Comparison of ENCODE assay signal across 8 cellular contexts in the genomic region with DNA sequence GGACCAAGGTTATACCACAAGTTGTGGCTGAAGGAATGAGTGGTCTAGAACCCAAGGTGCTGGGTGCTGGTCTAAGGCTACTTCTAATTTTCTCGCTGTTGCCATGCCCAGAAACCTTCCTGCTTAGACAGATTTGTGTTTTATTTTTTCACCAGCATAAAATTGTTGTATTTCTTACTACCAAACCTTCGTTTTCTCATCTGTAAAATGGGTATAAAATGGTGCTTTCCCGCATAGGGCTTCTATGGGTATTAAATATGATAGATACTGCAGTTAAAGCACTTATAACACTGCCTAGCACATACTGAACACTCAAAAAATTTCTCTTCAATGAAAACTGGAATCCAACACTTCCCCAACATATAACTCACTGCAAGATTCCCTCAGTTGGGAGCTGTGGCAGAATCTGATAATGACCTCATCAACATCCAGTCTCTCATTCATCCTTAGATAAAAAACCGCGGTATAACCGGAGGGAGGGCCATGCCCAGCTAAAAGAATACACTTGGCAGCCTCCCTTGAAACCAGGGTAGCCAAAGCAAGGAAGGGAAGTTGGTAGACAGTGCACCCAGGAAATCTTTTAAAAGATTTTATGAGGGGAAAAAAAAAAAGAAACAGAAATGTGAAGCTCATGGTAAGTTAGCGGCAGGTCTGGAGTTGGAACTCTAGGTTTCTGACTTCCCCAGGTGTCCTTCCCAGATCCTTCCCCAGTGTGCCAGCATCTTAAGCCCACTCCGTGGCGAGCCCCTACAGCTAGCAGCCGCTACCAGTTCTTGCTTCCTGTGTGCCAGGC. TPM values are rescaled to one million over a fixed set of nuclear protein-coding genes. Genes with fewer than 3 reads are reported as not detected.
DNase-seq lines count a peak whose midpoint lies in the region; TF ChIP-seq lines count a peak whose summit lies in the region.

No MANE protein-coding gene starts in this region.

- H3K36me3 ChIP-seq in WERI-Rb-1 (peaks cover 4% of the 10 kb centered on the region), smooth muscle cell (ENCODE audit: low read depth) (no peaks in the 10 kb centered on the region)

- H3K9me3 Mint-ChIP-seq in activated CD4-positive, alpha-beta T cell treated with anti-CD3 and anti-CD28 coated beads, Interleukin-2, amount 10 ng/mL, durations not matched to agents 24 days and 14 days, result no peaks in the 10 kb centered on the region

- peak overlapping the region; percentile 92 for H3K4me2 ChIP-seq in smooth muscle cell

- H3K27me3 ChIP-seq in WERI-Rb-1 (ENCODE audit: insufficient read depth, low read depth, severe bottlenecking) (no peaks in the 10 kb centered on the region), smooth muscle cell (ENCODE audit: low read depth) (no peaks in the 10 kb centered on the region)

- 90% methylated on average over 10 of the region's 10 CpGs for WGBS in smooth muscle cell (ENCODE audit: low lambda C conversion rate)

- H3F3A ChIP-seq in smooth muscle cell (ENCODE audit: low read depth), result no peaks in the 10 kb centered on the region

- H3K36me3 Mint-ChIP-seq in activated CD4-positive, alpha-beta T cell treated with anti-CD3 and anti-CD28 coated beads, Interleukin-2, amount 10 ng/mL, durations not matched to agents 24 days and 14 days (ENCODE audit: low read depth), result peaks cover 28% of the 10 kb centered on the region

- H3K79me2 ChIP-seq in smooth muscle cell (ENCODE audit: low read depth), result no peaks in the 10 kb centered on the region

- no peak overlapping the region for H3K9ac ChIP-seq in smooth muscle cell (ENCODE audit: low read depth)

- peak overlapping the region; percentile 82 for H2AFZ ChIP-seq in smooth muscle cell (ENCODE audit: low read depth)

- TF ChIP-seq CTCF in WERI-Rb-1 (IDR thresholded peaks at IDR 0.05; ENCODE audit: low read depth, low read length) (no peak), foreskin fibroblast (IDR thresholded peaks at IDR 0.05; ENCODE audit: low read depth, low read length) (no peak), smooth muscle cell (IDR thresholded peaks at IDR 0.05; ENCODE audit: borderline replicate concordance, insufficient read depth, poor library complexity, severe bottlenecking) (no peak)

- peak overlapping the region; percentile 99 for H3K27ac Mint-ChIP-seq in activated CD4-positive, alpha-beta T cell treated with anti-CD3 and anti-CD28 coated beads, Interleukin-2, amount 10 ng/mL, durations not matched to agents 24 days and 14 days

- H3K4me1 ChIP-seq in smooth muscle cell (ENCODE audit: low read depth), result peaks cover 23% of the 10 kb centered on the region

- H3K27ac ChIP-seq in WERI-Rb-1 (no peak overlapping the region), smooth muscle cell (ENCODE audit: low read depth) (no peak overlapping the region)

- peak overlapping the region; percentile 93 for H3K4me3 Mint-ChIP-seq in activated CD4-positive, alpha-beta T cell treated with anti-CD3 and anti-CD28 coated beads, Interleukin-2, amount 10 ng/mL, durations not matched to agents 24 days and 14 days

- peak; percentile 86 for DNase-seq in activated CD4-positive, alpha-beta T cell treated with anti-CD3 and anti-CD28 coated beads, Interleukin-2, amount 10 ng/mL, durations not matched to agents 24 days and 14 days
- no peak for DNase-seq in activated CD4-positive, alpha-beta T cell treated with anti-CD3 and anti-CD28 coated beads, Interleukin-2, amount 50 U/mL, for 1 hour
- DNase-seq in WERI-Rb-1 (no peak), foreskin fibroblast (no peak), smooth muscle cell (lab: John Stamatoyannopoulos, UW; ENCODE audit: unreplicated experiment) (no peak), amniotic stem cell (lab: John Stamatoyannopoulos, UW) (no peak), HT-29 (ENCODE audit: low spot score) (no peak), activated gamma-delta T cell treated with Interleukin-2 at 50 U/mL for 16 hours (no peak)

- no peaks in the 10 kb centered on the region for H3K27me3 Mint-ChIP-seq in activated CD4-positive, alpha-beta T cell treated with anti-CD3 and anti-CD28 coated beads, Interleukin-2, amount 10 ng/mL, durations not matched to agents 24 days and 14 days

- H3K9me3 ChIP-seq in WERI-Rb-1 (ENCODE audit: severe bottlenecking) (no peaks in the 10 kb centered on the region), smooth muscle cell (replicated peaks; ENCODE audit: low read depth) (no peaks in the 10 kb centered on the region)

- intact Hi-C loops in activated CD4-positive, alpha-beta T cell treated with anti-CD3 and anti-CD28 coated beads, Interleukin-2, amount 10 ng/mL, durations not matched to agents 24 days and 14 days (cut with micrococcal nuclease), result loop anchor here (2.0 to 10.0 kb wide), 3 partner anchors 189 to 749 kb away; a partner anchor contains a TSS

- H3K4me3 ChIP-seq in WERI-Rb-1 (ENCODE audit: low read depth, low read length) (peak overlapping the region; percentile 69; the same call in 1 of the 2 replicates), foreskin fibroblast (ENCODE audit: low read depth in 1 of 2, low read length in 2 of 2) (peak overlapping the region; percentile 73 to 77), smooth muscle cell (peak overlapping the region; percentile 87)

- H3K4me1 Mint-ChIP-seq in activated CD4-positive, alpha-beta T cell treated with anti-CD3 and anti-CD28 coated beads, Interleukin-2, amount 10 ng/mL, durations not matched to agents 24 days and 14 days, result peaks cover 46% of the 10 kb centered on the region

- H4K20me1 ChIP-seq in smooth muscle cell (ENCODE audit: low read depth), result no peaks in the 10 kb centered on the region

RNA-seq across cellular contexts. Expression of a gene that starts 1.2 kb away (rescaled TPM):
- 16.4 and 19.0 TPM in 2 replicates for total RNA-seq in activated CD4-positive, alpha-beta T cell treated with anti-CD3 and anti-CD28 coated beads, Interleukin-2, amount 10 ng/mL, durations not matched to agents 24 days and 14 days
- 1.4 and 6.0 TPM in 2 replicates for total RNA-seq in smooth muscle cell
- 2.6 and 5.0 TPM in 2 replicates for polyA plus RNA-seq in smooth muscle cell
- total RNA-seq in HT-29 (2014; rRNA removed; shearing (Covaris generic)), result 1.7 and 2.0 TPM in 2 replicates
